25 cellular contexts compared by ENCODE assay signal in genomic region chr5:88081877-88082276, GRCh38.
"Had no signal": no experiment of that assay in that cellular context is flagged by ENCODE, and none has a peak within 500 bp of the region (broad histone marks: within the 10 kb centered on the region; RNA-seq: fewer than 3 reads in every experiment).

No MANE protein-coding gene starts in this region.

- H3K27me3 ChIP-seq: ascending aorta, body of pancreas, Peyer's patch, SJCRH30 had no signal

- H3K9me2 ChIP-seq: SK-N-SH had no signal

- H3K4me1 Mint-ChIP-seq: activated CD4-positive, alpha-beta memory T cell treated with anti-CD3 and anti-CD28 coated beads, Interleukin-2, amount 10 ng/mL, durations not matched to agents 7 days and 5 days; activated CD4-positive, alpha-beta T cell treated with anti-CD3 and anti-CD28 coated beads, Interleukin-2, amount 10 ng/mL, durations not matched to agents 7 days and 5 days; activated naive CD8-positive, alpha-beta T cell treated with anti-CD3 and anti-CD28 coated beads, Interleukin-2, amount 50 U/mL, for 24 hours had no signal

- H3K4me2 ChIP-seq: SK-N-SH had no signal

- H3K36me3 Mint-ChIP-seq: activated naive CD4-positive, alpha-beta T cell treated with anti-CD3 and anti-CD28 coated beads, Interleukin-2, amount 50 U/mL, for 72 hours had no signal

- ATAC-seq: activated naive CD4-positive, alpha-beta T cell treated with anti-CD3 and anti-CD28 coated beads, Interleukin-2, amount 50 U/mL, for 72 hours; activated naive CD8-positive, alpha-beta T cell treated with anti-CD3 and anti-CD28 coated beads, Interleukin-2, amount 50 U/mL, for 24 hours; body of pancreas had no signal

- H3K9ac ChIP-seq: SK-N-SH had no signal

- H3K9me3 ChIP-seq: Peyer's patch, SK-N-SH had no signal

- H3K4me1 ChIP-seq: ascending aorta, body of pancreas, Peyer's patch, SJCRH30 had no signal

- H3K36me3 ChIP-seq: ascending aorta, Peyer's patch, SJCRH30 had no signal

- H3K4me3 ChIP-seq: ascending aorta, body of pancreas, Peyer's patch, SJCRH30 had no signal

- H3K27ac ChIP-seq: ascending aorta, body of pancreas, Peyer's patch, RWPE1, SJCRH30, VCaP had no signal

- H3K9me3 Mint-ChIP-seq: activated CD4-positive, alpha-beta memory T cell treated with anti-CD3 and anti-CD28 coated beads, Interleukin-2, amount 10 ng/mL, durations not matched to agents 7 days and 5 days; activated CD4-positive, alpha-beta T cell treated with anti-CD3 and anti-CD28 coated beads, Interleukin-2, amount 10 ng/mL, durations not matched to agents 7 days and 5 days; activated naive CD4-positive, alpha-beta T cell treated with anti-CD3 and anti-CD28 coated beads, Interleukin-2, amount 50 U/mL, for 72 hours had no signal

- H3K27ac Mint-ChIP-seq: activated CD4-positive, alpha-beta memory T cell treated with anti-CD3 and anti-CD28 coated beads, Interleukin-2, amount 10 ng/mL, durations not matched to agents 7 days and 5 days; activated CD4-positive, alpha-beta T cell treated with anti-CD3 and anti-CD28 coated beads, Interleukin-2, amount 10 ng/mL, durations not matched to agents 7 days and 5 days; activated naive CD4-positive, alpha-beta T cell treated with anti-CD3 and anti-CD28 coated beads, Interleukin-2, amount 50 U/mL, for 72 hours; activated naive CD8-positive, alpha-beta T cell treated with anti-CD3 and anti-CD28 coated beads, Interleukin-2, amount 50 U/mL, for 24 hours had no signal

- H3K27me3 Mint-ChIP-seq: activated CD4-positive, alpha-beta memory T cell treated with anti-CD3 and anti-CD28 coated beads, Interleukin-2, amount 10 ng/mL, durations not matched to agents 7 days and 5 days; activated naive CD8-positive, alpha-beta T cell treated with anti-CD3 and anti-CD28 coated beads, Interleukin-2, amount 50 U/mL, for 24 hours had no signal

- DNase-seq: activated CD4-positive, alpha-beta memory T cell treated with anti-CD3 and anti-CD28 coated beads, Interleukin-2, amount 10 ng/mL, durations not matched to agents 7 days and 5 days; activated CD4-positive, alpha-beta T cell treated with anti-CD3 and anti-CD28 coated beads, Interleukin-2, amount 10 ng/mL, durations not matched to agents 7 days and 5 days; activated CD4-positive, CD25-positive, alpha-beta regulatory T cell; activated naive CD4-positive, alpha-beta T cell; activated naive CD8-positive, alpha-beta T cell treated with anti-CD3 and anti-CD28 coated beads, Interleukin-2, amount 50 U/mL, for 24 hours; activated T-cell treated with anti-CD3 and anti-CD28 coated beads for 4 hours; activated T-cell treated with anti-CD3 and anti-CD28 coated beads, Interleukin-2, amount 50 U/mL, for 48 hours; amniotic stem cell; body of pancreas; central memory CD4-positive, alpha-beta T cell; Kasumi-1; KBM-7; NCI-H1092; NCI-H1930; NCI-H524 treated with DMSO at 0.1 percent for 48 hours; NCI-H774; Peyer's patch; Right ventricle myocardium superior; SJCRH30; SK-N-SH; T-helper 1 cell had no signal

- H3K4me3 Mint-ChIP-seq: activated CD4-positive, alpha-beta memory T cell treated with anti-CD3 and anti-CD28 coated beads, Interleukin-2, amount 10 ng/mL, durations not matched to agents 7 days and 5 days; activated CD4-positive, alpha-beta T cell treated with anti-CD3 and anti-CD28 coated beads, Interleukin-2, amount 10 ng/mL, durations not matched to agents 7 days and 5 days; activated naive CD8-positive, alpha-beta T cell treated with anti-CD3 and anti-CD28 coated beads, Interleukin-2, amount 50 U/mL, for 24 hours had no signal
